In the genomic region with DNA sequence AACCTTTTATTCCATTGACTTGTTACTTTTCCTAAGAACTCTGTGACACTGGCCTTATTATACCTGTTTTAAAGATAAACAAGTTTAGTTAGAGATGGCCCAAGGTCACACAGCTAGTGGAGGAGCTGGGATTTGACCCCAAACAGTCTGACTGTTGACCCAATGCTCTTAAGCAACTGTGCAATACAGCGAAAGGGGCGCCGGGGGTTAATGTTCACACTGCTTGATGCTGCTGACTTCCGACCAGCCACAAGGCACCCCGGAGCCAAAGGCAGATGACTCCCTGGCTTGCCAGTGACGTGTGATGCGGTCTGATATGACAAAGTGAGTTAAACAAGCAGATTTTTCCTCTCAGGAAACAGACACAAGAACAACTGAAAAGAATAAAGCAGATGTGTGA, we compare ENCODE assay signal across 8 cellular contexts. TPM values are rescaled to one million over a fixed set of nuclear protein-coding genes. Genes with fewer than 3 reads are reported as not detected.
DNase-seq lines count a peak whose midpoint lies in the region; ATAC-seq and TF ChIP-seq lines count a peak whose summit lies in the region.

No MANE protein-coding gene starts in this region.

- peak overlapping the region; percentile 64 for H3K4me3 Mint-ChIP-seq in activated T-cell treated with anti-CD3 and anti-CD28 coated beads, Interleukin-2, amount 50 U/mL, for 4 hours
- peak overlapping the region; percentile 60 for H3K4me3 Mint-ChIP-seq in type B pancreatic cell

- no peaks in the 10 kb centered on the region for H3K27me3 ChIP-seq in psoas muscle (ENCODE audit: insufficient read depth in 3 of 3, low read length in 2 of 3)
- no peaks in the 10 kb centered on the region for H3K27me3 ChIP-seq in H7 (ENCODE audit: control insufficient read depth, insufficient read depth, low read length)

- DNase-seq in G401 (ENCODE audit: low spot score): peak; percentile 49
- peak; percentile 52 for DNase-seq in HFF-Myc (ENCODE audit: extremely low read depth, low read depth)
- DNase-seq in NK-92 (lab: John Stamatoyannopoulos, UW; ENCODE audit: unreplicated experiment): peak; percentile 26
- peak; percentile 78 for DNase-seq in activated T-cell treated with anti-CD3 and anti-CD28 coated beads, Interleukin-2, amount 50 U/mL, for 4 hours
- peak; percentile 84 to 89 for DNase-seq in foreskin fibroblast
- DNase-seq in psoas muscle: peak; percentile 73 to 83
- DNase-seq in type B pancreatic cell (ENCODE audit: extremely low spot score, unreplicated experiment): no peak
- DNase-seq in H7: no peak

- H3K4me1 ChIP-seq in psoas muscle: peaks cover 68% of the 10 kb centered on the region

- peak overlapping the region; percentile 53 for H3K27ac ChIP-seq in psoas muscle

- peak overlapping the region; percentile 76 for H3K27ac Mint-ChIP-seq in type B pancreatic cell

- H3K4me3 ChIP-seq in HFF-Myc (replicated peaks; ENCODE audit: low read depth, low read length): no peak overlapping the region
- no peak overlapping the region for H3K4me3 ChIP-seq in foreskin fibroblast (ENCODE audit: low read depth in 1 of 2, low read length in 2 of 2)
- peak overlapping the region; percentile 24 for H3K4me3 ChIP-seq in psoas muscle
- no peak overlapping the region for H3K4me3 ChIP-seq in H7 (ENCODE audit: insufficient read depth, low read depth, low read length)

- intact Hi-C loops in psoas muscle (cut with DNase I): no loop called here

- H3K9me3 ChIP-seq in psoas muscle: no peaks in the 10 kb centered on the region

- H3K36me3 ChIP-seq in psoas muscle (ENCODE audit: insufficient read depth in 1 of 2, low read depth in 1 of 2): peaks cover 0 to 2% of the 10 kb centered on the region in 2 donors
- no peaks in the 10 kb centered on the region for H3K36me3 ChIP-seq in H7 (replicated peaks; ENCODE audit: control insufficient read depth, insufficient read depth, low read length)

- 8 to 26% (median 16%) methylated on average over 7 of the region's 7 CpGs for WGBS in psoas muscle, 3 donors

- no peaks in the 10 kb centered on the region for H3K9me3 Mint-ChIP-seq in activated T-cell treated with anti-CD3 and anti-CD28 coated beads, Interleukin-2, amount 50 U/mL, for 4 hours
- H3K9me3 Mint-ChIP-seq in type B pancreatic cell: no peaks in the 10 kb centered on the region

- no peaks in the 10 kb centered on the region for H3K27me3 Mint-ChIP-seq in activated T-cell treated with anti-CD3 and anti-CD28 coated beads, Interleukin-2, amount 50 U/mL, for 4 hours (ENCODE audit: low read depth)
- no peaks in the 10 kb centered on the region for H3K27me3 Mint-ChIP-seq in type B pancreatic cell

- peak; percentile 99 for ATAC-seq in activated T-cell treated with anti-CD3 and anti-CD28 coated beads, Interleukin-2, amount 50 U/mL, for 4 hours
- ATAC-seq in psoas muscle: peak; percentile 78 to 86 (median 84)

- H3K36me3 Mint-ChIP-seq in activated T-cell treated with anti-CD3 and anti-CD28 coated beads, Interleukin-2, amount 50 U/mL, for 4 hours (ENCODE audit: insufficient read depth): peaks cover 3% of the 10 kb centered on the region
- peaks cover 24% of the 10 kb centered on the region for H3K36me3 Mint-ChIP-seq in type B pancreatic cell

- in situ Hi-C loops in G401 (cut with HindIII; ENCODE audit: low sequenced_read_pairs): no loop called here

- TF ChIP-seq CTCF in HFF-Myc (IDR thresholded peaks at IDR 0.05; ENCODE audit: low read depth, low read length, missing control alignments) (no peak), foreskin fibroblast (IDR thresholded peaks at IDR 0.05; ENCODE audit: low read depth, low read length) (no peak), psoas muscle (IDR thresholded peaks at IDR 0.05) (no peak), type B pancreatic cell (conservative IDR thresholded peaks at IDR 0.05) (no peak)

- H3K4me1 Mint-ChIP-seq in activated T-cell treated with anti-CD3 and anti-CD28 coated beads, Interleukin-2, amount 50 U/mL, for 4 hours (ENCODE audit: low read depth): peaks cover 77% of the 10 kb centered on the region
- H3K4me1 Mint-ChIP-seq in type B pancreatic cell (ENCODE audit: unreplicated experiment): peaks cover 54% of the 10 kb centered on the region

RNA-seq across cellular contexts. Expression of a gene that starts 23.9 kb away (rescaled TPM):
- 13.2 and 18.9 TPM in 2 replicates for total RNA-seq in G401 (2014; rRNA removed; shearing (Covaris generic))
- 10 to 100 TPM; 21.1 to 23.6 (median 22.5) TPM for total RNA-seq in activated T-cell treated with anti-CD3 and anti-CD28 coated beads, Interleukin-2, amount 50 U/mL, for 4 hours
- total RNA-seq in psoas muscle (100 to 1,000 TPM; 102 to 155 (median 140) TPM), type B pancreatic cell (ENCODE audit: low replicate concordance) (41.6 and 110 TPM in 2 replicates)
- 10 to 100 TPM; 29.7 to 63.8 (median 30.7) TPM for polyA plus RNA-seq in psoas muscle
- total RNA-seq in H7 (2014; rRNA removed; shearing (Covaris generic)): 15.0 and 19.8 TPM in 2 replicates

Comparison
In these comparisons a context has a peak if more than half of its experiments do, and no peak if none do; other contexts are left out.
1. DNase-seq: peak in G401 (single experiment), HFF-Myc (single experiment), NK-92 (single experiment), activated T-cell treated with anti-CD3 and anti-CD28 coated beads, Interleukin-2, amount 50 U/mL, for 4 hours (single experiment), foreskin fibroblast (2 of 2) and psoas muscle (2 of 2); none in type B pancreatic cell (single experiment) and H7 (single experiment).